In the genomic region with DNA sequence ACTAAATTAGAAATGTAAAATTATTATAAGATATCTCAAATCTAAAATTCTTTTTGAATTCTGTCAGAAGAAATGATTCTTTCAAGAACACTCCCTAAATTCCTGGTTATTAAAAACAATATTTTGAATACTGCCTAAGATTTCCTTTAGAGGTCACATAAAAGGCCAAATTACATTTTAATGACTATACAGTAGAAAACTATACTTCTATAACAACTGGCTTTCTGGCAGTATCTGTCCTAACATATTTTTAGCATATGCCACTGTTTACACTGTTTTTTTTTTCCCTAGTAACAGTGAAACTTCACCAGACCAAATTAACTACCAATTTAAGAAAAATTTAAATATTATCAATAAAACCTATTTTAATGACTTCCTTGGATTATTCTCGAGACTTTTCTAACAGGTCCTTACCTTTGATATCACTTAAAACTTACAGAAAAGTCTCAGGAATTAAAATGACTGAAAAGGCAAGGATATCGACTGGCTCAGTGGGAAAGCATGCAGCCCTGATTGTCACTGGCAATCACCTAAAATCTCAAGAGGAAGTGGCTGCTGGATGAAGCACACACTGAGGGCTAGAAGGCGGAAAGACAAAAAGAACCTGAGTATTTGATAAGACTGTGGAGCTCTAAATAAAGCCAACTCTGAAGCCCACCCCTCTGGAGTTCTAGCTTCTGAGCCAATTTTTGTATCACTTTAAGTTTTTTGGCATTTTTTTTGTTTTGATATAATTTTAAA, we compare ENCODE assay signal across 9 cellular contexts. TPM values are rescaled to one million over a fixed set of nuclear protein-coding genes. Genes with fewer than 3 reads are reported as not detected.
DNase-seq lines count a peak whose midpoint lies in the region; TF ChIP-seq lines count a peak whose summit lies in the region.
"Had no signal": no experiment of that assay in that cellular context is flagged by ENCODE, and none has a peak within 500 bp of the region (broad histone marks: within the 10 kb centered on the region; RNA-seq: fewer than 3 reads in every experiment).

No MANE protein-coding gene starts in this region.

- DNase-seq in ELR (ENCODE audit: low read depth) (peak; percentile 80), NB4 (ENCODE audit: low read depth) (peak; percentile 12), choroid plexus epithelial cell (ENCODE audit: low read depth) (peak; percentile 62), SK-N-DZ (ENCODE audit: low spot score) (no peak), SHP77 treated with DMSO at 0.1 percent for 48 hours (lab: John Stamatoyannopoulos, UW) (no peak), NCI-H1092 treated with DMSO at 0.1 percent for 48 hours (lab: John Stamatoyannopoulos, UW) (no peak)
- no peak for DNase-seq in stimulated activated CD4-positive, alpha-beta T cell treated with anti-CD3 and anti-CD28 coated beads, Interleukin-4, amount 100 ng/mL, for 24 hours
- DNase-seq: NCI-H2107 had no signal

- H3K27ac ChIP-seq in mesodermal cell (ENCODE audit: low read depth, low read length, severe bottlenecking): peak overlapping the region; percentile 50

- H3K9me3 ChIP-seq in mesodermal cell (ENCODE audit: control insufficient read depth, low read length): no peaks in the 10 kb centered on the region

- no peak for TF ChIP-seq CTCF in NB4 (IDR thresholded peaks at IDR 0.05; ENCODE audit: low read depth, low read length)
- no peak for TF ChIP-seq CTCF in choroid plexus epithelial cell (conservative IDR thresholded peaks at IDR 0.05; ENCODE audit: low read depth, low read length)

- H3K4me3 ChIP-seq in NB4 (ENCODE audit: low read depth, low read length) (no peak overlapping the region), choroid plexus epithelial cell (ENCODE audit: low read depth, low read length) (no peak overlapping the region), mesodermal cell (ENCODE audit: extremely low read depth, insufficient read depth, low read length, poor library complexity, severe bottlenecking) (no peak overlapping the region)

- no peak for TF ChIP-seq POLR2A in NB4 (IDR thresholded peaks at IDR 0.05; ENCODE audit: extremely low read depth, insufficient read length)

- 33 to 100% methylated on average over 1 of the region's 3 CpGs for WGBS in mesodermal cell (ENCODE audit: insufficient coverage in 2 of 2), 2 experiments

- peaks cover 25% of the 10 kb centered on the region for H3K4me1 ChIP-seq in mesodermal cell (ENCODE audit: control insufficient read depth, insufficient read depth, low read length, poor library complexity, severe bottlenecking)

- no peaks in the 10 kb centered on the region for H3K36me3 ChIP-seq in mesodermal cell (ENCODE audit: control insufficient read depth, insufficient read depth, low read length)

RNA-seq across cellular contexts. Expression of a gene that starts 59.6 kb away (rescaled TPM):
- 16.2 TPM for polyA plus RNA-seq in mesodermal cell (2013, experiment 1 of 2)
- 19.0 TPM for polyA plus RNA-seq in mesodermal cell (2013, experiment 2 of 2)
- polyA plus RNA-seq in SK-N-DZ (2014; cell fraction: cytosol; rRNA removed): 23.3 and 25.0 TPM in 2 replicates
- polyA plus RNA-seq in SK-N-DZ (2014; cell fraction: nucleus; rRNA removed): 22.1 and 26.1 TPM in 2 replicates

Comparison
In these comparisons a context has a peak if more than half of its experiments do, and no peak if none do; other contexts are left out.
1. DNase-seq: peak in ELR (single experiment), NB4 (single experiment) and choroid plexus epithelial cell (single experiment); none in SK-N-DZ (single experiment), SHP77 treated with DMSO at 0.1 percent for 48 hours (single experiment), stimulated activated CD4-positive, alpha-beta T cell treated with anti-CD3 and anti-CD28 coated beads, Interleukin-4, amount 100 ng/mL, for 24 hours (single experiment) and NCI-H1092 treated with DMSO at 0.1 percent for 48 hours (single experiment).